24 cellular contexts compared by ENCODE assay signal in genomic region chr2:125073440-125073839, GRCh38.
"Had no signal": no experiment of that assay in that cellular context is flagged by ENCODE, and none has a peak within 500 bp of the region (broad histone marks: within the 10 kb centered on the region; RNA-seq: fewer than 3 reads in every experiment).

No MANE protein-coding gene starts in this region.

- DNase-seq: activated CD4-positive, alpha-beta T cell treated with anti-CD3 and anti-CD28 coated beads for 36 hours; activated CD4-positive, alpha-beta T cell treated with anti-CD3 and anti-CD28 coated beads, Interleukin-2, amount 10 ng/mL, durations not matched to agents 7 days and 5 days; activated CD4-positive, alpha-beta T cell treated with anti-CD3 and anti-CD28 coated beads, Interleukin-2, amount 50 U/mL, for 48 hours; activated CD8-positive, alpha-beta T cell treated with anti-CD3 and anti-CD28 coated beads, Interleukin-2, amount 10 ng/mL, durations not matched to agents 7 days and 5 days; activated gamma-delta T cell; activated naive CD4-positive, alpha-beta T cell treated with Interleukin-2 at 50 U/mL for 16 hours; activated naive CD8-positive, alpha-beta T cell treated with anti-CD3 and anti-CD28 coated beads, Interleukin-2, amount 10 ng/mL, durations not matched to agents 7 days and 5 days; activated T-cell treated with anti-CD3 and anti-CD28 coated beads, Interleukin-2, amount 50 U/mL, for 24 hours; amygdala; NCI-H1048; NCI-H1105 treated with DMSO at 0.1 percent for 48 hours; NCI-H1436; NCI-H1694; NCI-H1930; NCI-H2081 treated with DMSO at 0.1 percent for 48 hours; NCI-H2171; NCI-H510A; NCI-H526; NCI-H82; PC-9; SW 1271; T1000 had no signal

- ATAC-seq: activated CD4-positive, alpha-beta T cell treated with anti-CD3 and anti-CD28 coated beads for 36 hours; activated CD4-positive, CD25-positive, alpha-beta regulatory T cell treated with anti-CD3 and anti-CD28 coated beads, Interleukin-2, amount 50 U/mL, for 24 hours; activated CD8-positive, alpha-beta T cell treated with anti-CD3 and anti-CD28 coated beads, Interleukin-2, amount 10 ng/mL, durations not matched to agents 7 days and 5 days; Right ventricle myocardium inferior had no signal
